ENCODE assay signal across 1 cellular context in genomic region chr10:53432035-53432434, GRCh38.
A peak's percentile ranks its signal among the peaks of the same experiment; 100 is the strongest.
TF ChIP-seq lines count a peak whose summit lies in the region.

No MANE protein-coding gene starts in this region.

TF ChIP-seq in GM12878, 131 proteins besides CTCF, POLR2A, EP300 and RAD21 (continued from another document):
- TF ChIP-seq SKIL (IDR thresholded peaks at IDR 0.05; ENCODE audit: low read depth, poor library complexity, severe bottlenecking) (no peak), PKNOX1 (IDR thresholded peaks at IDR 0.05) (peak; percentile 78), IKZF1 (conservative IDR thresholded peaks at IDR 0.05) (no peak), ZZZ3 (IDR thresholded peaks at IDR 0.05; ENCODE audit: control insufficient read depth, insufficient read length, low read depth) (no peak)
